In genomic region chrX:130082244-130083106, GRCh38 we compare ENCODE assay signal across 8 cellular contexts. TPM values are rescaled to one million over a fixed set of nuclear protein-coding genes. Genes with fewer than 3 reads are reported as not detected.
DNase-seq lines count a peak whose midpoint lies in the region; ATAC-seq lines count a peak whose summit lies in the region.

No MANE protein-coding gene starts in this region.

- peak overlapping the region; percentile 49 for H3K4me3 ChIP-seq in CD8-positive, alpha-beta memory T cell (ENCODE audit: low read length)

- H3K9me3 ChIP-seq in CD8-positive, alpha-beta memory T cell (ENCODE audit: low read length), result no peaks in the 10 kb centered on the region

- H3K36me3 ChIP-seq in CD8-positive, alpha-beta memory T cell (ENCODE audit: insufficient read depth, low read length), result no peaks in the 10 kb centered on the region

- peaks cover 42% of the 10 kb centered on the region for H3K4me1 ChIP-seq in CD8-positive, alpha-beta memory T cell (ENCODE audit: insufficient read depth, low read length)

- H3K27me3 ChIP-seq in CD8-positive, alpha-beta memory T cell (ENCODE audit: insufficient read depth, low read length, poor library complexity, severe bottlenecking), result no peaks in the 10 kb centered on the region

- POLR2A ChIA-PET in CD8-positive, alpha-beta memory T cell (lab: Charles Lee), result interaction anchor here (0.5 to 2.0 kb wide), 5 partner anchors 10 to 243 kb away, joined by 3 to 12 read pairs (median 6); no protein-coding TSS in a partner anchor

- no peaks in the 10 kb centered on the region for H3K9me3 Mint-ChIP-seq in CD8-positive, alpha-beta memory T cell

- DNase-seq in CD8-positive, alpha-beta memory T cell, result peak; percentile 50 to 78 (median 75)
- peak; percentile 44 to 56 for DNase-seq in Kasumi-1 (lab: John Stamatoyannopoulos, UW)
- DNase-seq in activated CD8-positive, alpha-beta memory T cell treated with anti-CD3 and anti-CD28 coated beads, Interleukin-2, amount 50 U/mL, for 48 hours, result peak; percentile 78
- DNase-seq in left ventricle myocardium superior, result peak; percentile 48
- peak in 2 of 3 donors; percentile 70 to 71 for DNase-seq in stimulated activated CD4-positive, alpha-beta T cell treated with anti-CD3 and anti-CD28 coated beads, TNF-alpha, amount 100 ng/mL, for 48 hours (ENCODE audit: low read depth in 3 of 3)
- no peak for DNase-seq in SW 1271 (lab: John Stamatoyannopoulos, UW)

- peaks cover 0 to 3% of the 10 kb centered on the region in 2 donors for H3K27me3 Mint-ChIP-seq in CD8-positive, alpha-beta memory T cell

- peak overlapping the region; percentile 83 to 93 (median 88) for H3K4me3 Mint-ChIP-seq in CD8-positive, alpha-beta memory T cell

- peak overlapping the region; percentile 54 for H3K27ac ChIP-seq in CD8-positive, alpha-beta memory T cell (ENCODE audit: low read depth, low read length)

- intact Hi-C loops in left ventricle myocardium superior (cut with micrococcal nuclease), result loop anchor here (10.0 kb wide), 1 partner anchor 112 kb away; no protein-coding TSS in a partner anchor

- H3K36me3 Mint-ChIP-seq in CD8-positive, alpha-beta memory T cell, result peaks cover 0 to 18% (median 0%) of the 10 kb centered on the region in 3 donors

- peaks cover 68 to 80% (median 71%) of the 10 kb centered on the region in 3 donors for H3K4me1 Mint-ChIP-seq in CD8-positive, alpha-beta memory T cell

- CTCF ChIA-PET in CD8-positive, alpha-beta memory T cell (lab: Charles Lee), result interaction anchor here (0.6 to 5.9 kb wide), 15 partner anchors 8 to 110 kb away, joined by 3 to 133 read pairs (median 5); partner anchors contain the start of genes AIFM1 and RAB33A

- ATAC-seq in GM21526 (IDR thresholded peaks at IDR 0.05; ENCODE audit: low FRiP score, unreplicated experiment) (peak; percentile 68), left ventricle myocardium superior (peak; percentile 70), HG03139 (IDR thresholded peaks at IDR 0.05; ENCODE audit: unreplicated experiment) (no peak)

- peak overlapping the region; percentile 86 to 99 (median 95) for H3K27ac Mint-ChIP-seq in CD8-positive, alpha-beta memory T cell

RNA-seq across cellular contexts. Expression of gene ELF4, which starts 27.8 kb away (rescaled TPM):
- total RNA-seq in CD8-positive, alpha-beta memory T cell, result 10 to 100 TPM; 23.8 to 24.7 TPM
- 19.5 TPM for polyA plus RNA-seq in CD8-positive, alpha-beta memory T cell
- total RNA-seq in left ventricle myocardium superior, result 2.3 TPM

Comparison
In these comparisons a context has a peak if more than half of its experiments do, and no peak if none do; other contexts are left out.
1. DNase-seq: peak in CD8-positive, alpha-beta memory T cell (5 of 5), Kasumi-1 (2 of 2), activated CD8-positive, alpha-beta memory T cell treated with anti-CD3 and anti-CD28 coated beads, Interleukin-2, amount 50 U/mL, for 48 hours (single experiment), left ventricle myocardium superior (single experiment) and stimulated activated CD4-positive, alpha-beta T cell treated with anti-CD3 and anti-CD28 coated beads, TNF-alpha, amount 100 ng/mL, for 48 hours (2 of 3); none in SW 1271 (0 of 2).